ENCODE assay signal across 2 cellular contexts in genomic region chr7:135372222-135372621, GRCh38.
TF ChIP-seq lines count a peak whose summit lies in the region.

No MANE protein-coding gene starts in this region.

TF ChIP-seq in WTC11, 78 proteins besides CTCF, POLR2A, EP300 and RAD21 (continued from another document):
- TF ChIP-seq TCF7 (CRISPR knock-in tag; IDR thresholded peaks at IDR 0.05; ENCODE audit: low read depth), result no peak

TF ChIP-seq in liver, 16 proteins besides CTCF, POLR2A, EP300 and RAD21 (continued from another document):
- no peak for TF ChIP-seq REST (IDR thresholded peaks at IDR 0.05)
- peak; percentile 86 for TF ChIP-seq SP1 (IDR thresholded peaks at IDR 0.05)
